8 cellular contexts compared by ENCODE assay signal in the genomic region with DNA sequence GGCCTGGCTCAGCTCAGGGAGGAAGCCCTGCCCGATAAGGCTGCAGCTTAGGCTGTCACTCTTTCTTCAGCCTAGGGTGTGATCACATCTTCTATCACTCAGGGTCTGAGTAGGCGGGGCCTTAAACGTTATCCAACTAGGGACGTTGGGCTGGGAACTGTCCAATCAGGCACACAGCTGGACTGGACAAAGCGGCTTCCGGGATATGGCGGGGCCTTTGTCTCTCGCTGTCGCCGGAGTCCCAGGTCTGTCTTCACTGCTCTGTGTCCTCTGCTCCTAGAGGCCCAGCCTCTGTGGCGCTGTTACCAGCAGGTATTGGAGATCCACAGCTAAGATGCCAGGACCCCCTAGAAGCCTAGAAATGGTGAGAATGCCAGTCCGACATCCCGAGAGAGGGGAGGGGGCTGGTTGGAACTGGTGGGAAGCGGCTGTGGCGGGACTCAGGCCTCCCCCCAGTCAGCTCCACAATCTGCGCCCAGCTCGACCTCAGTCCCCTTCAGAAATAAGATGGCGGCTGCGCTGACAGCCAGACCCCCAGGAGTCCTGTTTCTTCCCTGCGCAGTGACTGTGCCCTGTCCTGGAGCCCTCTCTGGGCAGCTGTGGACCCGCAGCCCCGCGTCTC. TPM values are rescaled to one million over a fixed set of nuclear protein-coding genes. Genes with fewer than 3 reads are reported as not detected.
DNase-seq lines count a peak whose midpoint lies in the region; ATAC-seq and TF ChIP-seq lines count a peak whose summit lies in the region.

Gene ZNF254, plus strand, starts transcription at position 214 of the 622 bp plus-strand sequence. Its CDS starts 121 bp downstream, at position 335.

- peaks cover 18% of the 10 kb centered on the region for H3K36me3 Mint-ChIP-seq in activated B cell treated with CpG ODN at 0.5 μM for 24 hours (ENCODE audit: low read depth)

- peak; percentile 100 for ATAC-seq in HG02610 (IDR thresholded peaks at IDR 0.05; ENCODE audit: unreplicated experiment)
- peak; percentile 99 for ATAC-seq in activated B cell treated with CpG ODN at 0.5 μM for 24 hours (ENCODE audit: low read depth)

- CTCF ChIA-PET in activated B cell treated with CpG ODN at 0.5 μM for 24 hours (lab: Charles Lee) = no interaction called here

- H3K27ac ChIP-seq in caudate nucleus (ENCODE audit: low read depth, low read length) = peak within 1 kb of the TSS; percentile 89

- POLR2A ChIA-PET in activated B cell treated with CpG ODN at 0.5 μM for 24 hours (lab: Charles Lee) = interaction anchor here (0.6 to 2.8 kb wide), 13 partner anchors 8 to 814 kb away, joined by 3 to 41 read pairs (median 6); partner anchors contain the start of genes ZNF675, ZNF681, ZNF726 and ZNF91

- H3K9me3 Mint-ChIP-seq in activated B cell treated with CpG ODN at 0.5 μM for 24 hours = no peaks in the 10 kb centered on the region

- H3K4me3 ChIP-seq in GM08714 (ENCODE audit: low read length) = peak within 1 kb of the TSS; percentile 91

- H3K27ac Mint-ChIP-seq in activated B cell treated with CpG ODN at 0.5 μM for 24 hours = peak within 1 kb of the TSS; percentile 97

- intact Hi-C loops in activated B cell treated with CpG ODN at 0.5 μM for 24 hours (cut with micrococcal nuclease) = loop anchor here (1.0 to 5.0 kb wide), 7 partner anchors 54 to 835 kb away; partner anchors contain the start of genes ZNF675, ZNF724, ZNF726 and ZNF91

- peaks cover 10% of the 10 kb centered on the region for H3K4me1 Mint-ChIP-seq in activated B cell treated with CpG ODN at 0.5 μM for 24 hours

- H3K27me3 Mint-ChIP-seq in activated B cell treated with CpG ODN at 0.5 μM for 24 hours = no peaks in the 10 kb centered on the region

- peak within 1 kb of the TSS; percentile 98 for H3K4me3 Mint-ChIP-seq in activated B cell treated with CpG ODN at 0.5 μM for 24 hours

- DNase-seq in NCI-H187 treated with DMSO at 0.1 percent for 48 hours (lab: John Stamatoyannopoulos, UW) (peak; percentile 33), activated B cell treated with CpG ODN at 0.5 μM for 24 hours (peak; percentile 67), caudate nucleus (lab: John Stamatoyannopoulos, UW) (peak; percentile 42 to 97 (median 86)), inferior parietal cortex (ENCODE audit: extremely low spot score) (peak; percentile 96), smooth muscle cell of the brain vasculature (ENCODE audit: low read depth, low spot score) (peak; percentile 89), HT-29 (ENCODE audit: low spot score) (no peak)

- no peak for TF ChIP-seq CTCF in activated B cell treated with CpG ODN at 0.5 μM for 24 hours (IDR thresholded peaks at IDR 0.05)

RNA-seq across cellular contexts. Expression of gene ZNF254, which starts in this region (rescaled TPM):
- total RNA-seq in activated B cell treated with CpG ODN at 0.5 μM for 24 hours = 21.5 and 28.8 TPM in 2 replicates
- 0.89 and 1.0 TPM in 2 replicates for total RNA-seq in HT-29 (2014; rRNA removed; shearing (Covaris generic))

Comparison
In these comparisons a context has a peak if more than half of its experiments do, and no peak if none do; other contexts are left out.
1. RNA of gene ZNF254 (total RNA-seq): 21.5 to 28.8 TPM in activated B cell treated with CpG ODN at 0.5 μM for 24 hours; 0.89 to 1.0 TPM in HT-29; every median in the first group is over 10 times any median in the second.